In genomic region chr19:2648528-2648937, GRCh38 we compare ENCODE assay signal across 8 cellular contexts. TPM values are rescaled to one million over a fixed set of nuclear protein-coding genes. Genes with fewer than 3 reads are reported as not detected.
DNase-seq lines count a peak whose midpoint lies in the region; ATAC-seq lines count a peak whose summit lies in the region.

No MANE protein-coding gene starts in this region.

- peak overlapping the region in 1 of 4 donors; percentile 59 for H3K4me3 Mint-ChIP-seq in IgD-negative memory B cell
- no peak overlapping the region for H3K4me3 Mint-ChIP-seq in natural killer cell treated with Interleukin-12 subunit alpha and Interleukin-12 subunit beta and Interleukin-15 and Interleukin-18, amount 100 ng/mL, for 72 hours

- peaks cover 28 to 31% (median 29%) of the 10 kb centered on the region in 3 donors for H3K4me1 Mint-ChIP-seq in IgD-negative memory B cell
- no peaks in the 10 kb centered on the region for H3K4me1 Mint-ChIP-seq in natural killer cell treated with Interleukin-12 subunit alpha and Interleukin-12 subunit beta and Interleukin-15 and Interleukin-18, amount 100 ng/mL, for 72 hours (ENCODE audit: low read depth in 2 of 2)

- H3K27me3 Mint-ChIP-seq in IgD-negative memory B cell = no peaks in the 10 kb centered on the region
- H3K27me3 Mint-ChIP-seq in natural killer cell treated with Interleukin-12 subunit alpha and Interleukin-12 subunit beta and Interleukin-15 and Interleukin-18, amount 100 ng/mL, for 72 hours = no peaks in the 10 kb centered on the region

- peaks cover 10% of the 10 kb centered on the region for H3K36me3 Mint-ChIP-seq in IgD-negative memory B cell
- no peaks in the 10 kb centered on the region for H3K36me3 Mint-ChIP-seq in natural killer cell treated with Interleukin-12 subunit alpha and Interleukin-12 subunit beta and Interleukin-15 and Interleukin-18, amount 100 ng/mL, for 72 hours

- DNase-seq in DMS 273 (lab: John Stamatoyannopoulos, UW; ENCODE audit: unreplicated experiment) (peak; percentile 91), OCI-M1 (lab: John Stamatoyannopoulos, UW) (peak; percentile 73), activated T-cell treated with anti-CD3 and anti-CD28 coated beads for 1 hour (ENCODE audit: low read depth) (peak; percentile 68)
- DNase-seq in natural killer cell treated with Interleukin-12 subunit alpha and Interleukin-12 subunit beta and Interleukin-15 and Interleukin-18, amount 100 ng/mL, for 72 hours (ENCODE audit: low spot score) = no peak
- DNase-seq in stimulated activated naive CD4-positive, alpha-beta T cell (lab: John Stamatoyannopoulos, UW) = peak; percentile 39 to 78 (median 66)

- peak overlapping the region in 2 of 3 donors; percentile 64 to 85 for H3K27ac Mint-ChIP-seq in IgD-negative memory B cell
- no peak overlapping the region for H3K27ac Mint-ChIP-seq in natural killer cell treated with Interleukin-12 subunit alpha and Interleukin-12 subunit beta and Interleukin-15 and Interleukin-18, amount 100 ng/mL, for 72 hours

- ATAC-seq in esophagus mucosa = peak; percentile 95
- peak; percentile 68 to 78 for ATAC-seq in natural killer cell treated with Interleukin-12 subunit alpha and Interleukin-12 subunit beta and Interleukin-15 and Interleukin-18, amount 100 ng/mL, for 72 hours
- no peak for ATAC-seq in GM18907 (IDR thresholded peaks at IDR 0.05; ENCODE audit: unreplicated experiment)

- H3K9me3 Mint-ChIP-seq in IgD-negative memory B cell = no peaks in the 10 kb centered on the region
- H3K9me3 Mint-ChIP-seq in natural killer cell treated with Interleukin-12 subunit alpha and Interleukin-12 subunit beta and Interleukin-15 and Interleukin-18, amount 100 ng/mL, for 72 hours = no peaks in the 10 kb centered on the region

RNA-seq across cellular contexts. Expression of gene GNG7, which starts 54.0 kb away (rescaled TPM):
- polyA plus RNA-seq in IgD-negative memory B cell = 74.6 TPM
- 0.68 TPM for total RNA-seq in esophagus mucosa
- under 1 TPM; 0.26 to 0.59 TPM for total RNA-seq in natural killer cell treated with Interleukin-12 subunit alpha and Interleukin-12 subunit beta and Interleukin-15 and Interleukin-18, amount 100 ng/mL, for 72 hours

Comparison
In these comparisons a context has a peak if more than half of its experiments do, and no peak if none do; other contexts are left out.
1. H3K27ac Mint-ChIP-seq: peak in IgD-negative memory B cell (2 of 3); none in natural killer cell treated with Interleukin-12 subunit alpha and Interleukin-12 subunit beta and Interleukin-15 and Interleukin-18, amount 100 ng/mL, for 72 hours (0 of 2).